ENCODE assay signal across 11 cellular contexts in genomic region chr11:72776844-72777754, GRCh38. TPM values are rescaled to one million over a fixed set of nuclear protein-coding genes. Genes with fewer than 3 reads are reported as not detected.
DNase-seq lines count a peak whose midpoint lies in the region; ATAC-seq and TF ChIP-seq lines count a peak whose summit lies in the region.
"Had no signal": no experiment of that assay in that cellular context is flagged by ENCODE, and none has a peak within 500 bp of the region (broad histone marks: within the 10 kb centered on the region; RNA-seq: fewer than 3 reads in every experiment).

No MANE protein-coding gene starts in this region.

- no peak for ATAC-seq in HG02642 (IDR thresholded peaks at IDR 0.05; ENCODE audit: poor library complexity, unreplicated experiment)

- H3K4me1 ChIP-seq in skeletal muscle tissue (ENCODE audit: control insufficient read depth in 3 of 3, insufficient read depth in 3 of 3, low read length in 3 of 3) = peaks cover 37 to 72% (median 52%) of the 10 kb centered on the region in 3 donors

- no peak overlapping the region for H3K4me3 ChIP-seq in skeletal muscle tissue (ENCODE audit: low read length in 3 of 3)
- H3K4me3 ChIP-seq: testis had no signal

- H3K9ac ChIP-seq in skeletal muscle tissue (ENCODE audit: low read depth in 1 of 3, low read length in 3 of 3) = peak overlapping the region in 2 of 3 donors; percentile 30 to 62
- H3K9ac ChIP-seq: SK-N-SH had no signal

- no peaks in the 10 kb centered on the region for H3K9me3 ChIP-seq in skeletal muscle tissue (ENCODE audit: control insufficient read depth in 3 of 3, low read length in 3 of 3)
- H3K9me3 ChIP-seq: SK-N-SH, testis had no signal

- peaks cover 0 to 2% (median 0%) of the 10 kb centered on the region in 3 donors for H3K36me3 ChIP-seq in skeletal muscle tissue (ENCODE audit: control insufficient read depth in 3 of 3, insufficient read depth in 3 of 3, low read length in 3 of 3)

- H3K27ac ChIP-seq in caudate nucleus (ENCODE audit: low read depth, low read length) = peak overlapping the region; percentile 46
- H3K27ac ChIP-seq in layer of hippocampus (ENCODE audit: low read depth, low read length) = peak overlapping the region; percentile 75
- peak overlapping the region; percentile 61 for H3K27ac ChIP-seq in skeletal muscle tissue (ENCODE audit: low read depth, low read length)
- H3K27ac ChIP-seq: testis had no signal

- no peak for TF ChIP-seq CTCF in GM13976 (IDR thresholded peaks at IDR 0.05; ENCODE audit: borderline replicate concordance, control extremely low read depth, extremely low read depth, insufficient read depth, missing control alignments)

- peak; percentile 44 for DNase-seq in GM13976 (ENCODE audit: low spot score)
- DNase-seq in caudate nucleus (lab: John Stamatoyannopoulos, UW) = peak in 52 of 61 donors; percentile 20 to 87 (median 66)
- no peak for DNase-seq in ureter (ENCODE audit: low spot score)
- no peak for DNase-seq in NCI-H524 treated with DMSO at 0.1 percent for 48 hours (lab: John Stamatoyannopoulos, UW)
- no peak for DNase-seq in NOMO-1 (lab: John Stamatoyannopoulos, UW; ENCODE audit: unreplicated experiment in 2 of 2)
- DNase-seq: SK-N-SH; stimulated activated CD4-positive, alpha-beta T cell treated with anti-CD3 and anti-CD28 coated beads, Interleukin-4, amount 100 ng/mL, for 4 hours; testis had no signal

- H3K27me3 ChIP-seq in layer of hippocampus (ENCODE audit: control insufficient read depth, insufficient read depth, low read length) = no peaks in the 10 kb centered on the region
- H3K27me3 ChIP-seq in skeletal muscle tissue (ENCODE audit: control insufficient read depth in 3 of 3, insufficient read depth in 3 of 3, low read length in 3 of 3) = no peaks in the 10 kb centered on the region
- H3K27me3 ChIP-seq: testis had no signal

- in situ Hi-C loops in GM13976 (cut with MboI; ENCODE audit: low sequenced_read_pairs, unreplicated experiment) = no loop called here

RNA-seq across cellular contexts. Expression of gene STARD10, which starts 16.7 kb away (rescaled TPM):
- total RNA-seq in skeletal muscle tissue (28.2 TPM), ureter (66.7 TPM)

RNA-seq across cellular contexts. Expression of gene ARAP1, which starts 24.9 kb away (rescaled TPM):
- total RNA-seq in skeletal muscle tissue = 98.6 TPM
- 86.2 TPM for total RNA-seq in ureter

RNA-seq across cellular contexts. Expression of gene ATG16L2, which starts 37.1 kb away (rescaled TPM):
- total RNA-seq in skeletal muscle tissue (7.3 TPM), ureter (39.7 TPM)

Comparison
In these comparisons a context has a peak if more than half of its experiments do, and no peak if none do; other contexts are left out.
1. DNase-seq: peak in GM13976 (single experiment) and caudate nucleus (52 of 61); none in ureter (single experiment), NCI-H524 treated with DMSO at 0.1 percent for 48 hours (single experiment) and NOMO-1 (0 of 2).
2. Peak in every context shown above with its lines, with median percentiles within 50 percentile points of each other: H3K27ac ChIP-seq.